Comparison of ENCODE assay signal across 4 cellular contexts in genomic region chr17:60115364-60115763, GRCh38. TPM values are rescaled to one million over a fixed set of nuclear protein-coding genes. Genes with fewer than 3 reads are reported as not detected.
"Had no signal": no experiment of that assay in that cellular context is flagged by ENCODE, and none has a peak within 500 bp of the region (broad histone marks: within the 10 kb centered on the region; RNA-seq: fewer than 3 reads in every experiment).

No MANE protein-coding gene starts in this region.

RNA-seq across cellular contexts. Expression of gene CA4, which starts 34.4 kb away (rescaled TPM):
- total RNA-seq: LHCN-M2, M059J, MCF 10A, NCI-H460 had no signal
